Comparison of ENCODE assay signal across 20 cellular contexts in genomic region chr15:30073915-30074314, GRCh38. TPM values are rescaled to one million over a fixed set of nuclear protein-coding genes. Genes with fewer than 3 reads are reported as not detected.
A peak's percentile ranks its signal among the peaks of the same experiment; 100 is the strongest.
DNase-seq lines count a peak whose midpoint lies in the region; ATAC-seq, FAIRE-seq and TF ChIP-seq lines count a peak whose summit lies in the region.
"Had no signal": no experiment of that assay in that cellular context is flagged by ENCODE, and none has a peak within 500 bp of the region (broad histone marks: within the 10 kb centered on the region; RNA-seq: fewer than 3 reads in every experiment).

No MANE protein-coding gene starts in this region.

- CTCF ChIA-PET in RWPE1 (lab: Yijun Ruan, JAX), result interaction anchor here (0.7 to 1.7 kb wide), 2 partner anchors 28 to 417 kb away, joined by 3 to 5 read pairs; no protein-coding TSS in a partner anchor

- ATAC-seq in GM21381 (IDR thresholded peaks at IDR 0.05; ENCODE audit: unreplicated experiment), result no peak
- ATAC-seq: CD8-positive, alpha-beta T cell had no signal

- TF ChIP-seq CTCF in D721Med (IDR thresholded peaks at IDR 0.05; ENCODE audit: insufficient read depth, missing control alignments), result no peak
- no peak for TF ChIP-seq CTCF in RWPE1 (conservative IDR thresholded peaks at IDR 0.05; ENCODE audit: low read depth)
- TF ChIP-seq CTCF in epithelial cell of esophagus (IDR thresholded peaks at IDR 0.05; ENCODE audit: insufficient read depth, low read depth, low read length, missing control alignments), result no peak
- TF ChIP-seq CTCF in parathyroid adenoma (IDR thresholded peaks at IDR 0.05), result no peak

- FAIRE-seq in D721Med (lab: Jason Lieb, UNC) (peak; percentile 71), frontal cortex (lab: Jason Lieb, UNC) (no peak)
- FAIRE-seq: G401.6, GM12891, GM19239 had no signal

- peak; percentile 34 for DNase-seq in D721Med (ENCODE audit: insufficient read length, low spot score)
- no peak for DNase-seq in RWPE1 (ENCODE audit: low spot score)
- DNase-seq in epithelial cell of esophagus (ENCODE audit: low read depth), result peak; percentile 10
- no peak for DNase-seq in frontal cortex (ENCODE audit: low spot score in 2 of 2)
- DNase-seq in NK-92 (lab: John Stamatoyannopoulos, UW; ENCODE audit: unreplicated experiment), result no peak
- no peak for DNase-seq in iPS-NIHi11 (ENCODE audit: low spot score)
- DNase-seq: Calu3; CD8-positive, alpha-beta T cell; GOT3; H7; HFFc6 had no signal

- peak overlapping the region; percentile 15 for H2AFZ ChIP-seq in parathyroid adenoma

- H3K4me2 ChIP-seq in parathyroid adenoma (ENCODE audit: low read length), result no peak overlapping the region
- H3K4me2 ChIP-seq: BLaER1 treated with 17β-estradiol and CSF1 and Interleukin-3, amounts not matched to agents 10 nM and 100 nM had no signal

- H3K4me3 ChIP-seq in epithelial cell of esophagus (ENCODE audit: low read length) (no peak overlapping the region), parathyroid adenoma (ENCODE audit: low read depth, low read length) (no peak overlapping the region)
- H3K4me3 ChIP-seq: BLaER1 treated with 17β-estradiol and CSF1 and Interleukin-3, amounts not matched to agents 10 nM and 100 nM had no signal

- no peaks in the 10 kb centered on the region for H3K36me3 ChIP-seq in parathyroid adenoma (ENCODE audit: control insufficient read depth, insufficient read depth, low read length)
- H3K36me3 ChIP-seq: BLaER1 treated with 17β-estradiol and CSF1 and Interleukin-3, amounts not matched to agents 10 nM and 100 nM had no signal

- H3K9ac ChIP-seq in parathyroid adenoma, result no peak overlapping the region
- H3K9ac ChIP-seq: BLaER1 treated with 17β-estradiol and CSF1 and Interleukin-3, amounts not matched to agents 10 nM and 100 nM had no signal

- no peaks in the 10 kb centered on the region for H3K27me3 ChIP-seq in parathyroid adenoma (ENCODE audit: control insufficient read depth, insufficient read depth, low read length)
- H3K27me3 ChIP-seq: BLaER1 treated with 17β-estradiol and CSF1 and Interleukin-3, amounts not matched to agents 10 nM and 100 nM had no signal

- H3K27ac ChIP-seq in RWPE1 (peak overlapping the region; percentile 7; the same call in 1 of the 2 replicates), parathyroid adenoma (no peak overlapping the region)
- H3K27ac ChIP-seq: BLaER1 treated with 17β-estradiol and CSF1 and Interleukin-3, amounts not matched to agents 10 nM and 100 nM; HL-60 had no signal

- H3K79me2 ChIP-seq in parathyroid adenoma, result no peaks in the 10 kb centered on the region

- POLR2A ChIA-PET in RWPE1 (lab: Yijun Ruan, JAX; ENCODE audit: low non-redundant PET), result no interaction called here

- H3K4me1 ChIP-seq in parathyroid adenoma, result no peaks in the 10 kb centered on the region
- H3K4me1 ChIP-seq: BLaER1 treated with 17β-estradiol and CSF1 and Interleukin-3, amounts not matched to agents 10 nM and 100 nM had no signal

- no peaks in the 10 kb centered on the region for H3K9me3 ChIP-seq in parathyroid adenoma (ENCODE audit: control insufficient read depth, low read length)
- H3K9me3 ChIP-seq: BLaER1 treated with 17β-estradiol and CSF1 and Interleukin-3, amounts not matched to agents 10 nM and 100 nM had no signal

RNA-seq across cellular contexts. Expression of gene GOLGA8J, which starts 8.8 kb away (rescaled TPM):
- total RNA-seq in frontal cortex, result not detected
- total RNA-seq: B cell; Calu3; CD8-positive, alpha-beta T cell; HFFc6; HT1080 had no signal

Comparison
In these comparisons a context has a peak if more than half of its experiments do, and no peak if none do; other contexts are left out.
1. DNase-seq: peak in D721Med (single experiment) and epithelial cell of esophagus (single experiment); none in RWPE1 (single experiment), frontal cortex (0 of 2), NK-92 (single experiment) and iPS-NIHi11 (single experiment).